27 cellular contexts compared by ENCODE assay signal in genomic region chr2:6724572-6725140, GRCh38.
"Had no signal": no experiment of that assay in that cellular context is flagged by ENCODE, and none has a peak within 500 bp of the region (broad histone marks: within the 10 kb centered on the region; RNA-seq: fewer than 3 reads in every experiment).

No MANE protein-coding gene starts in this region.

- H3K4me3 ChIP-seq: breast epithelium, neural progenitor cell, right atrium auricular region, spleen, suprapubic skin, tibial artery, uterus had no signal

- H3K27ac ChIP-seq: breast epithelium, neural progenitor cell, parathyroid adenoma, right atrium auricular region, spleen, suprapubic skin, tibial artery, uterus had no signal

- H3K9me3 ChIP-seq: breast epithelium, right atrium auricular region, spleen, suprapubic skin, tibial artery, uterus had no signal

- ATAC-seq: esophagus mucosa, left ventricle myocardium superior, natural killer cell, WTC11 had no signal

- H2AFZ ChIP-seq: neural progenitor cell, parathyroid adenoma had no signal

- H3K27me3 ChIP-seq: breast epithelium, neural progenitor cell, right atrium auricular region, suprapubic skin, tibial artery, uterus had no signal

- H3K36me3 ChIP-seq: breast epithelium, neural progenitor cell, right atrium auricular region, spleen, suprapubic skin, tibial artery, uterus had no signal

- H3K4me2 ChIP-seq: neural progenitor cell had no signal

- H3K79me2 ChIP-seq: parathyroid adenoma had no signal

- H3K4me1 ChIP-seq: breast epithelium, neural progenitor cell, parathyroid adenoma, right atrium auricular region, spleen, suprapubic skin, tibial artery, uterus had no signal

- H3K9ac ChIP-seq: neural progenitor cell, parathyroid adenoma had no signal

- DNase-seq: activated CD4-positive, alpha-beta memory T cell treated with anti-CD3 and anti-CD28 coated beads, Interleukin-2, amount 10 ng/mL, durations not matched to agents 7 days and 5 days; activated CD4-positive, alpha-beta T cell treated with anti-CD3 and anti-CD28 coated beads for 1 hour; activated CD4-positive, alpha-beta T cell treated with anti-CD3 and anti-CD28 coated beads, Interleukin-2, amount 10 ng/mL, durations not matched to agents 7 days and 5 days; activated CD8-positive, alpha-beta memory T cell treated with anti-CD3 and anti-CD28 coated beads, Interleukin-2, amount 50 U/mL, for 48 hours; activated gamma-delta T cell; activated naive CD4-positive, alpha-beta T cell treated with anti-CD3 and anti-CD28 coated beads, Interleukin-2, amount 10 ng/mL, durations not matched to agents 7 days and 5 days; activated T-cell treated with anti-CD3 and anti-CD28 coated beads, Interleukin-2, amount 50 U/mL, for 24 hours; central memory CD4-positive, alpha-beta T cell; endodermal cell; foreskin melanocyte; glutamatergic neuron; islet precursor cell; left ventricle myocardium superior; natural killer cell; occipital lobe; spleen; stimulated activated naive CD4-positive, alpha-beta T cell; T-helper 2 cell; tibial artery; uterus had no signal
